Comparison of ENCODE assay signal across 28 cellular contexts in genomic region chr16:59342669-59343068, GRCh38.
"Had no signal": no experiment of that assay in that cellular context is flagged by ENCODE, and none has a peak within 500 bp of the region (broad histone marks: within the 10 kb centered on the region; RNA-seq: fewer than 3 reads in every experiment).

No MANE protein-coding gene starts in this region.

- H3K9me3 Mint-ChIP-seq: activated B cell treated with CpG ODN at 0.5 μM for 24 hours; activated CD4-positive, alpha-beta memory T cell treated with anti-CD3 and anti-CD28 coated beads for 36 hours; activated CD4-positive, alpha-beta T cell treated with anti-CD3 and anti-CD28 coated beads, Interleukin-2, amount 10 ng/mL, durations not matched to agents 7 days and 5 days; activated naive CD4-positive, alpha-beta T cell treated with anti-CD3 and anti-CD28 coated beads for 36 hours; T-helper 1 cell treated with Interleukin-12 subunit alpha and Interleukin-12 subunit beta and Interleukin-4 antibody, amounts not matched to agents 30 μg/mL and 1 μg/mL, for 36 hours had no signal

- H3K4me1 ChIP-seq: Peyer's patch had no signal

- H3K4me3 ChIP-seq: K562, Peyer's patch had no signal

- H3K9me3 ChIP-seq: Peyer's patch had no signal

- H3K4me3 Mint-ChIP-seq: activated B cell treated with CpG ODN at 0.5 μM for 24 hours; activated CD4-positive, alpha-beta memory T cell treated with anti-CD3 and anti-CD28 coated beads for 36 hours; activated CD4-positive, alpha-beta T cell treated with anti-CD3 and anti-CD28 coated beads, Interleukin-2, amount 10 ng/mL, durations not matched to agents 7 days and 5 days; activated naive CD4-positive, alpha-beta T cell treated with anti-CD3 and anti-CD28 coated beads for 36 hours; activated naive CD8-positive, alpha-beta T cell; activated T-cell treated with anti-CD3 and anti-CD28 coated beads, Interleukin-2, amount 50 U/mL, for 4 hours; brain; central memory CD8-positive, alpha-beta T cell; T-helper 1 cell treated with Interleukin-12 subunit alpha and Interleukin-12 subunit beta and Interleukin-4 antibody, amounts not matched to agents 30 μg/mL and 1 μg/mL, for 36 hours had no signal

- H3K36me3 Mint-ChIP-seq: activated CD4-positive, alpha-beta memory T cell treated with anti-CD3 and anti-CD28 coated beads for 36 hours; activated naive CD8-positive, alpha-beta T cell; brain had no signal

- DNase-seq: activated B cell treated with CpG ODN at 0.5 μM for 24 hours; activated CD4-positive, alpha-beta memory T cell treated with anti-CD3 and anti-CD28 coated beads for 36 hours; activated CD4-positive, alpha-beta T cell treated with anti-CD3 and anti-CD28 coated beads for 1 hour; activated CD4-positive, alpha-beta T cell treated with anti-CD3 and anti-CD28 coated beads, Interleukin-2, amount 10 ng/mL, durations not matched to agents 7 days and 5 days; activated CD8-positive, alpha-beta memory T cell treated with anti-CD3 and anti-CD28 coated beads for 24 hours; activated effector memory CD4-positive, alpha-beta T cell treated with anti-CD3 and anti-CD28 coated beads, Interleukin-2, amount 50 U/mL, for 16 hours; activated naive CD4-positive, alpha-beta T cell treated with anti-CD3 and anti-CD28 coated beads for 36 hours; activated T-cell treated with anti-CD3 and anti-CD28 coated beads, Interleukin-2, amount 50 U/mL, for 4 hours; amygdala; Karpas-422; MM.1S; NCI-H1105; NCI-H1436; NCI-H1694 treated with DMSO at 0.1 percent for 48 hours; NCI-H2029 treated with DMSO at 0.1 percent for 48 hours; NCI-H345; NCI-H510A; NCI-H526 treated with DMSO at 0.1 percent for 48 hours; NCI-H82; NK-92 treated with Interleukin-12 subunit alpha and Interleukin-12 subunit beta, amount 100 ng/mL, for 24 hours; Peyer's patch; SHP77 had no signal

- ATAC-seq: activated T-cell treated with anti-CD3 and anti-CD28 coated beads, Interleukin-2, amount 50 U/mL, for 4 hours; K562 had no signal

- H3K4me1 Mint-ChIP-seq: activated B cell treated with CpG ODN at 0.5 μM for 24 hours; activated CD4-positive, alpha-beta T cell treated with anti-CD3 and anti-CD28 coated beads, Interleukin-2, amount 10 ng/mL, durations not matched to agents 7 days and 5 days; brain; central memory CD8-positive, alpha-beta T cell had no signal

- H3K36me3 ChIP-seq: Peyer's patch had no signal

- H3K27ac ChIP-seq: Peyer's patch, RWPE1 had no signal

- H3K27me3 ChIP-seq: Peyer's patch had no signal

- H3K27me3 Mint-ChIP-seq: activated B cell treated with CpG ODN at 0.5 μM for 24 hours; activated CD4-positive, alpha-beta memory T cell treated with anti-CD3 and anti-CD28 coated beads for 36 hours; activated CD4-positive, alpha-beta T cell treated with anti-CD3 and anti-CD28 coated beads, Interleukin-2, amount 10 ng/mL, durations not matched to agents 7 days and 5 days; activated naive CD8-positive, alpha-beta T cell; central memory CD8-positive, alpha-beta T cell had no signal

- H3K27ac Mint-ChIP-seq: activated B cell treated with CpG ODN at 0.5 μM for 24 hours; activated CD4-positive, alpha-beta memory T cell treated with anti-CD3 and anti-CD28 coated beads for 36 hours; activated CD4-positive, alpha-beta T cell treated with anti-CD3 and anti-CD28 coated beads, Interleukin-2, amount 10 ng/mL, durations not matched to agents 7 days and 5 days; activated naive CD4-positive, alpha-beta T cell treated with anti-CD3 and anti-CD28 coated beads for 36 hours; activated naive CD8-positive, alpha-beta T cell; brain; T-helper 1 cell treated with Interleukin-12 subunit alpha and Interleukin-12 subunit beta and Interleukin-4 antibody, amounts not matched to agents 30 μg/mL and 1 μg/mL, for 36 hours had no signal
